Comparison of ENCODE assay signal across 9 cellular contexts in the genomic region with DNA sequence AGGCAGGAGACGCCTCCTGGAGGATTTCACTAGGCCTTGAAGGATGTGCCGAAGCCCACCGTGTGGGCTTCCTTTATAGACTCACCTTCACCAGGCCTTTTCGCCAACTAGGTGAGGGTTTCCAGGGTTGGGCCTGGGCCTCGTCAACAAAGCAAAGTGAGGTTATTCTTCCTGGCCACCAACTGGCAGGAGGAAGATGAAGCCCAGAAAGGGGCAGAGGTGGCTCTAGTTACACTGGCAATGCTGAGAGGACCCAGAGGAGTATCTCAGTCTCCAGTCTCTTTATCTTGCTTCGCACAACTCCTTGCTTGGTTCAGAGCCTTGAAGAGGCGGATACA. TPM values are rescaled to one million over a fixed set of nuclear protein-coding genes. Genes with fewer than 3 reads are reported as not detected.
DNase-seq lines count a peak whose midpoint lies in the region; ATAC-seq, FAIRE-seq and TF ChIP-seq lines count a peak whose summit lies in the region.
"Had no signal": no experiment of that assay in that cellular context is flagged by ENCODE, and none has a peak within 500 bp of the region (broad histone marks: within the 10 kb centered on the region; RNA-seq: fewer than 3 reads in every experiment).

No MANE protein-coding gene starts in this region.

- ATAC-seq in SK-N-SH treated with all-trans-retinoic acid at 6 μM for 48 hours (no peak), esophagus mucosa (no peak)
- ATAC-seq in activated CD8-positive, alpha-beta T cell treated with anti-CD3 and anti-CD28 coated beads, Interleukin-2, amount 10 ng/mL, durations not matched to agents 7 days and 5 days, result no peak
- peak; percentile 1 for ATAC-seq in stimulated activated naive CD8-positive, alpha-beta T cell treated with anti-CD3 and anti-CD28 coated beads, Interleukin-15, amount 100 ng/mL, for 72 hours

- H3K27me3 Mint-ChIP-seq in activated CD8-positive, alpha-beta T cell treated with anti-CD3 and anti-CD28 coated beads, Interleukin-2, amount 10 ng/mL, durations not matched to agents 7 days and 5 days (ENCODE audit: low read depth), result no peaks in the 10 kb centered on the region
- no peaks in the 10 kb centered on the region for H3K27me3 Mint-ChIP-seq in stimulated activated naive CD8-positive, alpha-beta T cell treated with anti-CD3 and anti-CD28 coated beads, Interleukin-15, amount 100 ng/mL, for 72 hours

- peaks cover 11% of the 10 kb centered on the region for H3F3A ChIP-seq in SK-N-SH (replicated peaks; ENCODE audit: insufficient read depth)

- H3K27ac Mint-ChIP-seq in activated CD8-positive, alpha-beta T cell treated with anti-CD3 and anti-CD28 coated beads, Interleukin-2, amount 10 ng/mL, durations not matched to agents 7 days and 5 days, result peak overlapping the region; percentile 99
- H3K27ac Mint-ChIP-seq in stimulated activated naive CD8-positive, alpha-beta T cell treated with anti-CD3 and anti-CD28 coated beads, Interleukin-15, amount 100 ng/mL, for 72 hours, result peak overlapping the region; percentile 85 to 91

- H3K4me2 ChIP-seq in SK-N-SH (no peak overlapping the region), keratinocyte (ENCODE audit: control insufficient read depth, extremely low read depth, insufficient read depth, low read depth, low read length) (peak overlapping the region; percentile 64)

- dilution Hi-C loops in keratinocyte (cut with MboI; ENCODE audit: extremely low pct_ligation_motif_present, low sequenced_read_pairs), result no loop called here

- WGBS in SK-N-SH (ENCODE audit: low lambda C conversion rate), result 84% methylated on average over 5 of the region's 7 CpGs

- no peak for TF ChIP-seq RAD21 in SK-N-SH (IDR thresholded peaks at IDR 0.05; ENCODE audit: low read length)

- H3K9me3 ChIP-seq in SK-N-SH, result no peaks in the 10 kb centered on the region
- H3K9me3 ChIP-seq in keratinocyte (ENCODE audit: control insufficient read depth, low read depth, low read length), result no peaks in the 10 kb centered on the region

- CTCF ChIA-PET in SK-N-SH (lab: Yijun Ruan, JAX), result interaction anchor here (1.1 to 22.4 kb wide), 7 partner anchors 18 to 285 kb away, joined by 3 to 313 read pairs (median 12); no protein-coding TSS in a partner anchor
- CTCF ChIA-PET in activated CD8-positive, alpha-beta T cell treated with anti-CD3 and anti-CD28 coated beads, Interleukin-2, amount 10 ng/mL, durations not matched to agents 7 days and 5 days (lab: Charles Lee), result interaction anchor here (1.0 to 3.9 kb wide), 3 partner anchors 9 to 25 kb away, joined by 4 to 33 read pairs (median 8); no protein-coding TSS in a partner anchor

- H3K27me3 ChIP-seq in SK-N-SH (ENCODE audit: insufficient read depth), result no peaks in the 10 kb centered on the region
- no peaks in the 10 kb centered on the region for H3K27me3 ChIP-seq in keratinocyte (ENCODE audit: control insufficient read depth, extremely low read depth, insufficient read depth, low read length)

- no peak for TF ChIP-seq CTCF in SK-N-SH (IDR thresholded peaks at IDR 0.05)
- TF ChIP-seq CTCF in keratinocyte (optimal IDR thresholded peaks at IDR 0.05 in 1 of 3, IDR thresholded peaks at IDR 0.05 in 1 of 3, conservative IDR thresholded peaks at IDR 0.05 in 1 of 3; ENCODE audit: extremely low read depth in 1 of 3, insufficient read depth in 2 of 3, low read length in 3 of 3), result no peak

- H3K4me3 Mint-ChIP-seq in activated CD8-positive, alpha-beta T cell treated with anti-CD3 and anti-CD28 coated beads, Interleukin-2, amount 10 ng/mL, durations not matched to agents 7 days and 5 days, result peak overlapping the region; percentile 97
- peak overlapping the region; percentile 88 to 92 for H3K4me3 Mint-ChIP-seq in stimulated activated naive CD8-positive, alpha-beta T cell treated with anti-CD3 and anti-CD28 coated beads, Interleukin-15, amount 100 ng/mL, for 72 hours

- no peaks in the 10 kb centered on the region for H3K9me3 Mint-ChIP-seq in activated CD8-positive, alpha-beta T cell treated with anti-CD3 and anti-CD28 coated beads, Interleukin-2, amount 10 ng/mL, durations not matched to agents 7 days and 5 days (ENCODE audit: insufficient read depth)
- H3K9me3 Mint-ChIP-seq in stimulated activated naive CD8-positive, alpha-beta T cell treated with anti-CD3 and anti-CD28 coated beads, Interleukin-15, amount 100 ng/mL, for 72 hours, result no peaks in the 10 kb centered on the region

- peak overlapping the region; percentile 49 to 60; a peak in 3 of 4 replicates for H3K27ac ChIP-seq in SK-N-SH (ENCODE audit: low read depth in 2 of 2, low read length in 1 of 2)
- H3K27ac ChIP-seq in keratinocyte (ENCODE audit: control insufficient read depth, insufficient read depth, low read length), result peak overlapping the region; percentile 31

- H3K9me2 ChIP-seq in SK-N-SH, result no peaks in the 10 kb centered on the region

- H2AFZ ChIP-seq in SK-N-SH (ENCODE audit: low read depth), result peak overlapping the region; percentile 94
- H2AFZ ChIP-seq in keratinocyte (ENCODE audit: control insufficient read depth, low read length), result peak overlapping the region; percentile 90

- H3K4me1 ChIP-seq in SK-N-SH (ENCODE audit: control insufficient read depth in 1 of 2, insufficient read depth in 2 of 2, low read depth in 1 of 2, low read length in 1 of 2) (peaks cover 3 to 19% of the 10 kb centered on the region in 2 experiments; a peak in 1 of 4 replicates), keratinocyte (ENCODE audit: control insufficient read depth, extremely low read depth, insufficient read depth, low read length) (peaks cover 11% of the 10 kb centered on the region)

- peaks cover 64% of the 10 kb centered on the region for H3K4me1 Mint-ChIP-seq in activated CD8-positive, alpha-beta T cell treated with anti-CD3 and anti-CD28 coated beads, Interleukin-2, amount 10 ng/mL, durations not matched to agents 7 days and 5 days (ENCODE audit: low read depth)
- peaks cover 51% of the 10 kb centered on the region for H3K4me1 Mint-ChIP-seq in stimulated activated naive CD8-positive, alpha-beta T cell treated with anti-CD3 and anti-CD28 coated beads, Interleukin-15, amount 100 ng/mL, for 72 hours

- POLR2A ChIA-PET in SK-N-SH (lab: Yijun Ruan, JAX), result no interaction called here
- POLR2A ChIA-PET in activated CD8-positive, alpha-beta T cell treated with anti-CD3 and anti-CD28 coated beads, Interleukin-2, amount 10 ng/mL, durations not matched to agents 7 days and 5 days (lab: Charles Lee), result interaction anchor here (1.0 to 2.1 kb wide), 2 partner anchors 9 to 24 kb away, joined by 3 to 7 read pairs; no protein-coding TSS in a partner anchor

- H4K20me1 ChIP-seq in SK-N-SH (ENCODE audit: insufficient read depth) (peaks cover 3% of the 10 kb centered on the region; the same call in 1 of the 2 replicates), keratinocyte (ENCODE audit: control insufficient read depth, extremely low read depth, insufficient read depth, low read length) (peaks cover 12% of the 10 kb centered on the region)

- H3K4me3 ChIP-seq in SK-N-SH (ENCODE audit: low read depth in 2 of 2, low read length in 1 of 2) (peak overlapping the region; percentile 67 to 87; a peak in 2 of 4 replicates), keratinocyte (ENCODE audit: control insufficient read depth in 2 of 3, extremely low read depth in 1 of 3, insufficient read depth in 2 of 3, low read depth in 1 of 3, low read length in 3 of 3) (no peak overlapping the region)

- H3K9me1 ChIP-seq in keratinocyte (ENCODE audit: control insufficient read depth, extremely low read depth, insufficient read depth, low read length), result peaks cover 2% of the 10 kb centered on the region

- H3K79me2 ChIP-seq in SK-N-SH (ENCODE audit: insufficient read depth) (peaks cover 41% of the 10 kb centered on the region), keratinocyte (ENCODE audit: control insufficient read depth, insufficient read depth, low read length) (peaks cover 43% of the 10 kb centered on the region)

- no peak for DNase-seq in SK-N-SH
- no peak for DNase-seq in activated CD8-positive, alpha-beta T cell treated with anti-CD3 and anti-CD28 coated beads, Interleukin-2, amount 10 ng/mL, durations not matched to agents 7 days and 5 days
- DNase-seq in keratinocyte (ENCODE audit: low read depth, low spot score), result no peak
- DNase-seq in stimulated activated naive CD8-positive, alpha-beta T cell treated with anti-CD3 and anti-CD28 coated beads, Interleukin-15, amount 100 ng/mL, for 72 hours, result no peak
- DNase-seq in COLO668 (lab: John Stamatoyannopoulos, UW; ENCODE audit: unreplicated experiment), result no peak
- DNase-seq in activated CD4-positive, alpha-beta T cell treated with anti-CD3 and anti-CD28 coated beads, Interleukin-2, amount 50 U/mL, for 4 hours, result no peak

- TF ChIP-seq EP300 in SK-N-SH (IDR thresholded peaks at IDR 0.05; ENCODE audit: borderline replicate concordance in 1 of 2, low read depth in 1 of 2, low read length in 1 of 2), result no peak

- peaks cover 15% of the 10 kb centered on the region for H3K36me3 Mint-ChIP-seq in activated CD8-positive, alpha-beta T cell treated with anti-CD3 and anti-CD28 coated beads, Interleukin-2, amount 10 ng/mL, durations not matched to agents 7 days and 5 days (ENCODE audit: low read depth)

- peak; percentile 32 for FAIRE-seq in keratinocyte (lab: Jason Lieb, UNC)
- FAIRE-seq: islet of Langerhans had no signal

- H3K36me3 ChIP-seq in SK-N-SH (replicated peaks in 1 of 2; ENCODE audit: control insufficient read depth in 1 of 2, insufficient read depth in 2 of 2, low read length in 1 of 2), result no peaks in the 10 kb centered on the region
- H3K36me3 ChIP-seq in keratinocyte (ENCODE audit: control insufficient read depth in 2 of 2, extremely low read depth in 1 of 2, insufficient read depth in 2 of 2, low read length in 2 of 2), result no peaks in the 10 kb centered on the region

- H3K9ac ChIP-seq in SK-N-SH, result peak overlapping the region; percentile 38; the same call in 1 of the 2 replicates
- H3K9ac ChIP-seq in keratinocyte (ENCODE audit: control insufficient read depth, extremely low read depth, insufficient read depth, low read length), result no peak overlapping the region

TF ChIP-seq in SK-N-SH, 30 proteins besides CTCF, POLR2A, EP300 and RAD21 (continues in another document):
- no peak for TF ChIP-seq YY1 (IDR thresholded peaks at IDR 0.05; ENCODE audit: low read depth)

TF ChIP-seq in SK-N-SH treated with all-trans-retinoic acid at 6 μM for 48 hours, 23 proteins besides CTCF, POLR2A, EP300 and RAD21 (continues in another document):
- no peak for TF ChIP-seq ZFP3 (CRISPR knock-in tag; IDR thresholded peaks at IDR 0.05)

RNA-seq across cellular contexts. Expression of a gene that starts 0.4 kb away (rescaled TPM):
- 4.3 and 5.5 TPM in 2 replicates for polyA plus RNA-seq in SK-N-SH (2012; rRNA removed)
- 1.9 and 2.5 TPM in 2 replicates for polyA plus RNA-seq in SK-N-SH (2012; cell fraction: cytosol; rRNA removed)
- polyA plus RNA-seq in SK-N-SH (2012; cell fraction: nucleus; rRNA removed), result 12.2 and 12.5 TPM in 2 replicates
- 10 to 100 TPM; 28.6 to 33.2 TPM for total RNA-seq in activated CD8-positive, alpha-beta T cell treated with anti-CD3 and anti-CD28 coated beads, Interleukin-2, amount 10 ng/mL, durations not matched to agents 7 days and 5 days
- 3.4 to 5.0 TPM (median 4.2 TPM) in 3 replicates for polyA plus RNA-seq in keratinocyte
- 3.6 TPM for polyA plus RNA-seq in keratinocyte (2011; ENCODE audit: low read depth)
- 1.9 and 2.9 TPM in 2 replicates for polyA plus RNA-seq in keratinocyte (2011; cell fraction: cytosol; rRNA removed)
- 11.2 and 14.1 TPM in 2 replicates for polyA plus RNA-seq in keratinocyte (2011; cell fraction: nucleus; rRNA removed)
- 4.4 and 4.9 TPM in 2 replicates for polyA plus RNA-seq in keratinocyte (2012; ENCODE audit: low replicate concordance)
- polyA minus RNA-seq in keratinocyte, result 3.8 to 5.0 TPM (median 4.6 TPM) in 3 replicates
- polyA minus RNA-seq in keratinocyte (2011; cell fraction: cytosol; rRNA and poly(A)+ RNA removed), result 5.0 TPM
- polyA minus RNA-seq in keratinocyte (2011; cell fraction: nucleus; rRNA and poly(A)+ RNA removed), result 7.8 and 8.4 TPM in 2 replicates
- 3.9 TPM for total RNA-seq in esophagus mucosa

Comparison
In these comparisons a context has a peak if more than half of its experiments do, and no peak if none do; other contexts are left out.
1. H3K4me3 ChIP-seq: peak in SK-N-SH (2 of 2); none in keratinocyte (0 of 3).